In genomic region chr2:38602732-38603401, GRCh38 we compare ENCODE assay signal across 8 cellular contexts. TPM values are rescaled to one million over a fixed set of nuclear protein-coding genes. Genes with fewer than 3 reads are reported as not detected.
A peak's percentile ranks its signal among the peaks of the same experiment; 100 is the strongest.
DNase-seq lines count a peak whose midpoint lies in the region; ATAC-seq, FAIRE-seq and TF ChIP-seq lines count a peak whose summit lies in the region.

TSS of gene HNRNPLL (minus strand) at chr2:38602928. CDS start at chr2:38602626, 302 bp downstream.

- no peaks in the 10 kb centered on the region for H3K27me3 Mint-ChIP-seq in activated T-cell treated with anti-CD3 and anti-CD28 coated beads, Interleukin-2, amount 50 U/mL, for 24 hours

- peaks cover 63% of the 10 kb centered on the region for H3K4me1 Mint-ChIP-seq in activated T-cell treated with anti-CD3 and anti-CD28 coated beads, Interleukin-2, amount 50 U/mL, for 24 hours (ENCODE audit: low read depth)

- no peak for FAIRE-seq in D721Med (lab: Jason Lieb, UNC)

- peak within 1 kb of the TSS; percentile 92 for H3K4me3 Mint-ChIP-seq in activated T-cell treated with anti-CD3 and anti-CD28 coated beads, Interleukin-2, amount 50 U/mL, for 24 hours

- ATAC-seq in GM21529 (IDR thresholded peaks at IDR 0.05; ENCODE audit: unreplicated experiment) = peak; percentile 63

- no peak for TF ChIP-seq CTCF in D721Med (IDR thresholded peaks at IDR 0.05; ENCODE audit: insufficient read depth, missing control alignments)
- TF ChIP-seq CTCF in epithelial cell of proximal tubule (conservative IDR thresholded peaks at IDR 0.05; ENCODE audit: low read depth, low read length) = no peak

- DNase-seq in D721Med (ENCODE audit: insufficient read length, low spot score) (peak; percentile 76), epithelial cell of proximal tubule (ENCODE audit: low read depth) (peak; percentile 59), mucosa of gallbladder (ENCODE audit: low spot score) (peak; percentile 98)
- DNase-seq in Jurkat, Clone E6-1 (ENCODE audit: low read depth, low spot score) = peak; percentile 79
- peak; percentile 98 for DNase-seq in activated T-cell treated with anti-CD3 and anti-CD28 coated beads, Interleukin-2, amount 50 U/mL, for 24 hours
- peak; percentile 94 for DNase-seq in stimulated activated CD8-positive, alpha-beta memory T cell treated with anti-CD3 and anti-CD28 coated beads, Interleukin-4, amount 100 ng/mL, for 24 hours (ENCODE audit: low read depth)

- H3K27ac Mint-ChIP-seq in activated T-cell treated with anti-CD3 and anti-CD28 coated beads, Interleukin-2, amount 50 U/mL, for 24 hours = peak within 1 kb of the TSS; percentile 96

- no peaks in the 10 kb centered on the region for H3K9me3 Mint-ChIP-seq in activated T-cell treated with anti-CD3 and anti-CD28 coated beads, Interleukin-2, amount 50 U/mL, for 24 hours

- H3K4me3 ChIP-seq in Jurkat, Clone E6-1 (ENCODE audit: low read length) = peak within 1 kb of the TSS; percentile 64
- peak within 1 kb of the TSS; percentile 89 for H3K4me3 ChIP-seq in epithelial cell of proximal tubule (ENCODE audit: low read depth, low read length)

- H3K36me3 Mint-ChIP-seq in activated T-cell treated with anti-CD3 and anti-CD28 coated beads, Interleukin-2, amount 50 U/mL, for 24 hours (ENCODE audit: low read depth) = peaks cover 43% of the 10 kb centered on the region

TF ChIP-seq in PFSK-1, 5 proteins besides CTCF, POLR2A, EP300 and RAD21:
- TF ChIP-seq, protein P1, sequence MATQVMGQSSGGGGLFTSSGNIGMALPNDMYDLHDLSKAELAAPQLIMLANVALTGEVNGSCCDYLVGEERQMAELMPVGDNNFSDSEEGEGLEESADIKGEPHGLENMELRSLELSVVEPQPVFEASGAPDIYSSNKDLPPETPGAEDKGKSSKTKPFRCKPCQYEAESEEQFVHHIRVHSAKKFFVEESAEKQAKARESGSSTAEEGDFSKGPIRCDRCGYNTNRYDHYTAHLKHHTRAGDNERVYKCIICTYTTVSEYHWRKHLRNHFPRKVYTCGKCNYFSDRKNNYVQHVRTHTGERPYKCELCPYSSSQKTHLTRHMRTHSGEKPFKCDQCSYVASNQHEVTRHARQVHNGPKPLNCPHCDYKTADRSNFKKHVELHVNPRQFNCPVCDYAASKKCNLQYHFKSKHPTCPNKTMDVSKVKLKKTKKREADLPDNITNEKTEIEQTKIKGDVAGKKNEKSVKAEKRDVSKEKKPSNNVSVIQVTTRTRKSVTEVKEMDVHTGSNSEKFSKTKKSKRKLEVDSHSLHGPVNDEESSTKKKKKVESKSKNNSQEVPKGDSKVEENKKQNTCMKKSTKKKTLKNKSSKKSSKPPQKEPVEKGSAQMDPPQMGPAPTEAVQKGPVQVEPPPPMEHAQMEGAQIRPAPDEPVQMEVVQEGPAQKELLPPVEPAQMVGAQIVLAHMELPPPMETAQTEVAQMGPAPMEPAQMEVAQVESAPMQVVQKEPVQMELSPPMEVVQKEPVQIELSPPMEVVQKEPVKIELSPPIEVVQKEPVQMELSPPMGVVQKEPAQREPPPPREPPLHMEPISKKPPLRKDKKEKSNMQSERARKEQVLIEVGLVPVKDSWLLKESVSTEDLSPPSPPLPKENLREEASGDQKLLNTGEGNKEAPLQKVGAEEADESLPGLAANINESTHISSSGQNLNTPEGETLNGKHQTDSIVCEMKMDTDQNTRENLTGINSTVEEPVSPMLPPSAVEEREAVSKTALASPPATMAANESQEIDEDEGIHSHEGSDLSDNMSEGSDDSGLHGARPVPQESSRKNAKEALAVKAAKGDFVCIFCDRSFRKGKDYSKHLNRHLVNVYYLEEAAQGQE (IDR thresholded peaks at IDR 0.05; ENCODE audit: insufficient read depth in 1 of 2, low read depth in 2 of 2, low read length in 2 of 2) = no peak
- TF ChIP-seq TAF1 (IDR thresholded peaks at IDR 0.05; ENCODE audit: borderline replicate concordance, insufficient read depth, low read length) (peak; percentile 87), SIN3A (IDR thresholded peaks at IDR 0.05; ENCODE audit: borderline replicate concordance, insufficient read depth, low read length) (0 out of 2 replicates have a peak, but pooled peaks have one; percentile 27), POLR2AphosphoS5 (IDR thresholded peaks at IDR 0.05; ENCODE audit: low read depth, low read length) (peak; percentile 92), FOXP2 (optimal IDR thresholded peaks at IDR 0.05; ENCODE audit: borderline replicate concordance, extremely low read depth, extremely low read length, insufficient read depth) (peak; percentile 81)

RNA-seq across cellular contexts. Expression of gene HNRNPLL, which starts in this region (rescaled TPM):
- polyA plus RNA-seq in Jurkat, Clone E6-1 (2012; ENCODE audit: insufficient read depth, insufficient read length) = 23.1 TPM
- polyA plus RNA-seq in PFSK-1 (2012; ENCODE audit: insufficient read length, low read depth) = 26.1 TPM
- total RNA-seq in epithelial cell of proximal tubule (27.1 and 29.6 TPM in 2 replicates), mucosa of gallbladder (51.9 TPM)

Comparison
In these comparisons a context has a peak if more than half of its experiments do, and no peak if none do; other contexts are left out.
1. Peak in every context shown above with its lines: DNase-seq, ATAC-seq and H3K4me3 ChIP-seq.